Comparison of ENCODE assay signal across 8 cellular contexts in the genomic region with DNA sequence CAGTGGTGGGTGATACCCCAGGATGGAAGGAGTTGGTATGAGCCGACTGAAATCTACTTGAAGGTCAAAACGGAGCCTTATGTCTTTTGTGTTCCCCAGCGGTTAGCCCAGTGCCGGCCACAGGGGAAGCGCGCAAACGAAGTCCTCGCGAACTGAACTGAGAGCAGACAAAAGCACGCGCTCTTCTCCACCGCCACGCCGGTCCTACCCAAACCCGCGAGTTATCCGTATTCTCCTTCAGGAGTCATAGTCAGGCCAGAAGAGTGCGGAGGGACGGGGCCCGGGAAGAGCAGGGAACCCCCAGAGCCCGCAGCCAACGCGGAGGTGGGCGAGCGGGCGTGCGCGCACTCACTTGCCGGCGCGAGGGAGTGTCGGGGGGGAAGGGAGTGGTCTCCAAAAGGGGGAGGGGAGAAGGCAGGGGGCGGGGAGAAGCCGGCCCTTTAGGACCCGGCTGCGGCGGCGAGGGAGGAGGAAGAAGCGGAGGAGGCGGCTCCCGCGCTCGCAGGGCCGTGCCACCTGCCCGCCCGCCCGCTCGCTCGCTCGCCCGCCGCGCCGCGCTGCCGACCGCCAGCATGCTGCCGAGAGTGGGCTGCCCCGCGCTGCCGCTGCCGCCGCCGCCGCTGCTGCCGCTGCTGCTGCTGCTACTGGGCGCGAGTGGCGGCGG. TPM values are rescaled to one million over a fixed set of nuclear protein-coding genes. Genes with fewer than 3 reads are reported as not detected.
DNase-seq lines count a peak whose midpoint lies in the region; ATAC-seq and TF ChIP-seq lines count a peak whose summit lies in the region.

A gene with protein sequence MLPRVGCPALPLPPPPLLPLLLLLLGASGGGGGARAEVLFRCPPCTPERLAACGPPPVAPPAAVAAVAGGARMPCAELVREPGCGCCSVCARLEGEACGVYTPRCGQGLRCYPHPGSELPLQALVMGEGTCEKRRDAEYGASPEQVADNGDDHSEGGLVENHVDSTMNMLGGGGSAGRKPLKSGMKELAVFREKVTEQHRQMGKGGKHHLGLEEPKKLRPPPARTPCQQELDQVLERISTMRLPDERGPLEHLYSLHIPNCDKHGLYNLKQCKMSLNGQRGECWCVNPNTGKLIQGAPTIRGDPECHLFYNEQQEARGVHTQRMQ (plus strand): TSS at position 469 of the 664 bp plus-strand sequence. CDS start 104 bp downstream, at position 573.

- intact Hi-C loops in CD4-positive, alpha-beta T cell (cut with DNase I, micrococcal nuclease), result no loop called here

- H3K4me3 Mint-ChIP-seq in CD4-positive, alpha-beta T cell, result peak within 1 kb of the TSS; percentile 76

- H3K27ac Mint-ChIP-seq in CD4-positive, alpha-beta T cell, result no peak within 1 kb of the TSS

- no peak for ATAC-seq in CD4-positive, alpha-beta T cell (ENCODE audit: poor library complexity)
- ATAC-seq in HG02759 (IDR thresholded peaks at IDR 0.05; ENCODE audit: unreplicated experiment), result peak; percentile 53
- ATAC-seq in HG02678 (IDR thresholded peaks at IDR 0.05; ENCODE audit: unreplicated experiment), result no peak
- ATAC-seq in GM21528 (IDR thresholded peaks at IDR 0.05; ENCODE audit: low FRiP score, unreplicated experiment), result no peak

- in situ Hi-C loops in SK-MEL-5 (cut with HindIII; ENCODE audit: low pct_unique_long_range_greater_than_20kb, low sequenced_read_pairs), result no loop called here

- no peaks in the 10 kb centered on the region for H3K9me3 Mint-ChIP-seq in CD4-positive, alpha-beta T cell

- H3K27me3 ChIP-seq in CD4-positive, alpha-beta T cell (ENCODE audit: control insufficient read depth, insufficient read depth, low read length), result peaks cover 49% of the 10 kb centered on the region
- no peaks in the 10 kb centered on the region for H3K27me3 ChIP-seq in liver (ENCODE audit: control insufficient read depth in 4 of 4, insufficient read depth in 4 of 4, low read length in 3 of 4)

- H3K9me3 ChIP-seq in CD4-positive, alpha-beta T cell (ENCODE audit: control insufficient read depth, low read length), result no peaks in the 10 kb centered on the region
- H3K9me3 ChIP-seq in liver (ENCODE audit: control insufficient read depth in 4 of 4, low read length in 3 of 4), result no peaks in the 10 kb centered on the region

- peak in 1 of 2 donors; percentile 33 for TF ChIP-seq RAD21 in liver (IDR thresholded peaks at IDR 0.05)

- H3K27me3 Mint-ChIP-seq in CD4-positive, alpha-beta T cell, result peaks cover 78% of the 10 kb centered on the region

- H3K36me3 ChIP-seq in liver (ENCODE audit: control insufficient read depth in 4 of 4, insufficient read depth in 3 of 4, low read depth in 1 of 4, low read length in 3 of 4), result peaks cover 0 to 2% (median 0%) of the 10 kb centered on the region in 4 donors

- H3K4me3 ChIP-seq in coronary artery (peak within 1 kb of the TSS; percentile 89), liver (ENCODE audit: low read depth in 1 of 3, low read length in 3 of 3) (peak within 1 kb of the TSS; percentile 81 to 92 (median 90))

- 2% methylated on average over 70 of the region's 70 CpGs for WGBS in liver

- no peak for TF ChIP-seq CTCF in CD4-positive, alpha-beta T cell (IDR thresholded peaks at IDR 0.05)
- TF ChIP-seq CTCF in coronary artery (IDR thresholded peaks at IDR 0.05) (no peak), liver (IDR thresholded peaks at IDR 0.05; ENCODE audit: low read depth, low read length, missing input control) (no peak)

- H3K36me3 Mint-ChIP-seq in CD4-positive, alpha-beta T cell (ENCODE audit: low read depth), result no peaks in the 10 kb centered on the region

- POLR2A ChIA-PET in CD4-positive, alpha-beta T cell (lab: Charles Lee), result no interaction called here

- no peak within 1 kb of the TSS for H3K27ac ChIP-seq in CD4-positive, alpha-beta T cell (ENCODE audit: low read depth, low read length)
- H3K27ac ChIP-seq in coronary artery (peak within 1 kb of the TSS; percentile 56 to 89), liver (ENCODE audit: low read depth in 1 of 2, low read length in 2 of 2) (peak within 1 kb of the TSS; percentile 21 to 80)

- peaks cover 32% of the 10 kb centered on the region for H3K4me1 Mint-ChIP-seq in CD4-positive, alpha-beta T cell (ENCODE audit: low read depth)

- no peak for DNase-seq in CD4-positive, alpha-beta T cell
- DNase-seq in SK-MEL-5 (ENCODE audit: low read depth, low spot score), result peak; percentile 78
- no peak for DNase-seq in coronary artery (ENCODE audit: low spot score)
- DNase-seq in stimulated activated CD8-positive, alpha-beta memory T cell treated with anti-CD3 and anti-CD28 coated beads, Interleukin-4, amount 100 ng/mL, for 48 hours, result peak; percentile 61

- peaks cover 5 to 34% (median 16%) of the 10 kb centered on the region in 4 donors for H3K4me1 ChIP-seq in liver (ENCODE audit: control insufficient read depth in 4 of 4, insufficient read depth in 4 of 4, low read length in 3 of 4)

- CTCF ChIA-PET in CD4-positive, alpha-beta T cell (lab: Charles Lee), result no interaction called here

- peak within 1 kb of the TSS; percentile 81 to 99 for H3K9ac ChIP-seq in liver (ENCODE audit: low read depth in 1 of 2, low read length in 2 of 2)

TF ChIP-seq in liver, 16 proteins besides CTCF, POLR2A, EP300 and RAD21:
- TF ChIP-seq EGR1 (IDR thresholded peaks at IDR 0.05; ENCODE audit: low read depth in 2 of 2), result no peak
- TF ChIP-seq HNF4A (conservative IDR thresholded peaks at IDR 0.05), result peak in 1 of 2 donors; percentile 9

RNA-seq across cellular contexts. Expression of the gene that starts here (rescaled TPM):
- not detected for total RNA-seq in CD4-positive, alpha-beta T cell
- total RNA-seq in SK-MEL-5 (2014; rRNA removed; shearing (Covaris generic)), result 445 and 479 TPM in 2 replicates
- 704 and 791 TPM in 2 replicates for polyA plus RNA-seq in SK-MEL-5 (2015; cell fraction: cytosol; rRNA removed)
- 41.7 and 51.2 TPM in 2 replicates for polyA plus RNA-seq in SK-MEL-5 (2015; cell fraction: nucleus; rRNA removed)
- total RNA-seq in liver, result 100 to 1,000 TPM in 1 of 2 donors, 10 to 100 TPM in 1; 88.8 to 242 TPM
- polyA plus RNA-seq in liver, result 1,000 to 10,000 TPM in 1 of 2 donors, 100 to 1,000 TPM in 1; 462 to 1,119 TPM

Comparison
In these comparisons a context has a peak if more than half of its experiments do, and no peak if none do; other contexts are left out.
1. RNA of the gene that starts here (total RNA-seq): 445 to 479 TPM in SK-MEL-5 and 88.8 to 242 TPM in liver; not detected in CD4-positive, alpha-beta T cell; every median in the first group is over 10 times any median in the second.
2. DNase-seq: peak in SK-MEL-5 (single experiment) and stimulated activated CD8-positive, alpha-beta memory T cell treated with anti-CD3 and anti-CD28 coated beads, Interleukin-4, amount 100 ng/mL, for 48 hours (single experiment); none in CD4-positive, alpha-beta T cell (0 of 10) and coronary artery (single experiment).